16 cellular contexts compared by ENCODE assay signal in the genomic region with DNA sequence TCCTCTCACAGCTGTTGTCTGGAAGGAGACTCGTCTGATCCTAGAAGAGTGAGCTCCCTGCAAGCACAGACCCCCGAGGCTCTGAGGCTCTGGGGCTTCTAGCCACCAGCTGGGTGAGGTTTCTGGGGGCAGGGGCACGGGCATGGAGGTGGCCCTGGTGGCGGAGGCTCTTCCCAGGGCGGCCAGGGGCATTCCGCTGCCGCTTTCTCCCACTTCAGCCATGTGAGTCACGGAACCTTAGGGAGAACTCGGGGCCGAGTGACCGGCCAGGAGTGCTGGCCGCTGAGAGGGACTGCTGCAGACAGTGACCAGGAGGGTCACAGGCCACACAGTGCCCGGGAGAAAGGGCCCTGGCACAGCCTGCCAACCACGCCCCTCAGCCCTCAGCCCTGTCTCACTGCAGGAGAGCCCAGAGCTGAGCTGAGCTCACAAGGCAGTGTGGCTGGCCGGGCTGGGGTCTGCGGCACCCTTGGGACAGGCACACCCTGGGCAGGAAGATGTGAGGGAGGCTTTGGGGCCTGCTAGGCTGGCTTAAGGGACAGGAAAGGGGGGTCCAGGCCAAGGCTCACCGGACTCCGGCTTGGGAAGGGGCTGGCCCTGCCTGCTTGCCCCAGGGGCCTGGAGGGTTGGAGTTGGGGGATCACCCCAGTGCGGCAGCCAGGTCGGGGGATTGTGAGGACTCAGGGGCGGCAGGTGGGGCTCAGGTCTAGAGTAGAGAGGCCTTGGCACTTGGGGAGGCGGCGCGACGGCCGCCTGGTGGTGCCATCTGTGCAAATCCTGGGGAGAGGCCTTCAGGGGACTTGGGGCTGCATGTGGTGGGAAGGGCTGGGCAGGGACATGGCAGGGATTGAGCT. TPM values are rescaled to one million over a fixed set of nuclear protein-coding genes. Genes with fewer than 3 reads are reported as not detected.
DNase-seq lines count a peak whose midpoint lies in the region; ATAC-seq, FAIRE-seq and TF ChIP-seq lines count a peak whose summit lies in the region.
"Had no signal": no experiment of that assay in that cellular context is flagged by ENCODE, and none has a peak within 500 bp of the region (broad histone marks: within the 10 kb centered on the region; RNA-seq: fewer than 3 reads in every experiment).

No MANE protein-coding gene starts in this region.

- H2AK5ac ChIP-seq in H1 (ENCODE audit: low read depth, low read length): no peak overlapping the region

- no peak overlapping the region for H3K14ac ChIP-seq in H1 (ENCODE audit: insufficient read length)

- no peaks in the 10 kb centered on the region for H3K79me2 ChIP-seq in H1 (ENCODE audit: control insufficient read depth in 1 of 2, insufficient read depth in 2 of 2, low read length in 2 of 2)

- H3K56ac ChIP-seq in H1 (replicated peaks; ENCODE audit: insufficient read length, low read depth, low read length): no peak overlapping the region

- no peak overlapping the region for H2AFZ ChIP-seq in H1 (ENCODE audit: low read length)

- no peak for TF ChIP-seq EP300 in H1 (IDR thresholded peaks at IDR 0.05; ENCODE audit: borderline replicate concordance in 1 of 2, low read depth in 2 of 2, low read length in 2 of 2)

- H3K23ac ChIP-seq in H1 (ENCODE audit: insufficient read length): no peak overlapping the region

- FAIRE-seq in H1 (lab: Jason Lieb, UNC): no peak

- no peak for TF ChIP-seq POLR2A in H1 (IDR thresholded peaks at IDR 0.05; ENCODE audit: control extremely low read depth in 1 of 2, low read depth in 2 of 2, low read length in 2 of 2)

- H3K36me3 Mint-ChIP-seq in T-cell: no peaks in the 10 kb centered on the region

- no peaks in the 10 kb centered on the region for H3K36me3 ChIP-seq in NT2/D1 (ENCODE audit: insufficient read depth, insufficient read length, low read length)
- no peaks in the 10 kb centered on the region for H3K36me3 ChIP-seq in H1 (ENCODE audit: control insufficient read depth in 2 of 4, insufficient read depth in 4 of 4, low read length in 3 of 4)
- no peaks in the 10 kb centered on the region for H3K36me3 ChIP-seq in lower lobe of right lung
- no peaks in the 10 kb centered on the region for H3K36me3 ChIP-seq in psoas muscle (ENCODE audit: insufficient read depth in 1 of 2, low read depth in 1 of 2)
- H3K36me3 ChIP-seq: BLaER1 had no signal

- no peak overlapping the region for H3K4me3 Mint-ChIP-seq in T-cell
- H3K4me3 Mint-ChIP-seq: H9 had no signal

- peak overlapping the region; percentile 2 for H4K8ac ChIP-seq in H1 (ENCODE audit: extremely low read depth, insufficient read depth, low read length)

- H3K27me3 ChIP-seq in NT2/D1 (ENCODE audit: insufficient read depth, insufficient read length) (no peaks in the 10 kb centered on the region), H1 (replicated peaks in 1 of 4; ENCODE audit: control insufficient read depth in 3 of 4, extremely low read depth in 1 of 4, insufficient read depth in 3 of 4, low read length in 3 of 4) (no peaks in the 10 kb centered on the region), lower lobe of right lung (ENCODE audit: low read depth) (no peaks in the 10 kb centered on the region), psoas muscle (ENCODE audit: insufficient read depth in 3 of 3, low read length in 2 of 3) (no peaks in the 10 kb centered on the region)
- H3K27me3 ChIP-seq: BLaER1 had no signal

- H3K27me3 Mint-ChIP-seq in T-cell: no peaks in the 10 kb centered on the region

- H3K4ac ChIP-seq in H1 (replicated peaks; ENCODE audit: insufficient read length, low read depth, low read length): no peak overlapping the region

- CTCF ChIA-PET in H1 (lab: Charles Lee; ENCODE audit: partially characterized antibody) (interaction anchor here (1.0 kb wide), 1 partner anchor 1110 kb away, joined by 3 read pairs; no protein-coding TSS in a partner anchor), T-cell (lab: Charles Lee) (no interaction called here)

- H3K9me3 ChIP-seq in NT2/D1 (ENCODE audit: insufficient read depth, low read length) (no peaks in the 10 kb centered on the region), H1 (ENCODE audit: insufficient read depth in 2 of 2, low read depth in 1 of 2, low read length in 1 of 2) (no peaks in the 10 kb centered on the region), lower lobe of right lung (no peaks in the 10 kb centered on the region), psoas muscle (no peaks in the 10 kb centered on the region)
- H3K9me3 ChIP-seq: BLaER1 had no signal

- H2BK15ac ChIP-seq in H1 (ENCODE audit: low read length): no peak overlapping the region

- H2BK5ac ChIP-seq in H1 (ENCODE audit: low read depth, low read length): no peak overlapping the region

- H4K5ac ChIP-seq in H1 (ENCODE audit: insufficient read length, low read depth, low read length): no peak overlapping the region

- H3K27ac Mint-ChIP-seq in T-cell: no peak overlapping the region

- no peaks in the 10 kb centered on the region for H3K23me2 ChIP-seq in H1 (ENCODE audit: low read depth, low read length)

- H3K79me1 ChIP-seq in H1 (ENCODE audit: low read depth, low read length): no peaks in the 10 kb centered on the region

- H3K27ac ChIP-seq in H1 (ENCODE audit: low read depth, low read length) (no peak overlapping the region), lower lobe of right lung (no peak overlapping the region), psoas muscle (no peak overlapping the region)
- H3K27ac ChIP-seq: BLaER1 had no signal

- POLR2A ChIA-PET in H1 (lab: Charles Lee; ENCODE audit: partially characterized antibody): interaction anchor here (0.8 kb wide), 1 partner anchor 23 kb away, joined by 3 read pairs; no protein-coding TSS in a partner anchor
- POLR2A ChIA-PET in T-cell (lab: Charles Lee): no interaction called here

- H3K4me3 ChIP-seq in NT2/D1 (ENCODE audit: insufficient read length, low read depth) (no peak overlapping the region), H1 (ENCODE audit: extremely low read depth in 1 of 4, insufficient read depth in 2 of 4, low read depth in 3 of 4, low read length in 4 of 4) (no peak overlapping the region), lower lobe of right lung (no peak overlapping the region), psoas muscle (no peak overlapping the region)
- H3K4me3 ChIP-seq: BLaER1 had no signal

- no peak for TF ChIP-seq RAD21 in H1 (IDR thresholded peaks at IDR 0.05 in 1 of 2, conservative IDR thresholded peaks at IDR 0.05 in 1 of 2; ENCODE audit: low read depth in 2 of 2, low read length in 2 of 2)

- no peak for DNase-seq in NT2/D1 (ENCODE audit: low read depth, low spot score)
- no peak for DNase-seq in H1 (ENCODE audit: low read depth in 1 of 2, low spot score in 2 of 2)
- DNase-seq in lower lobe of right lung: peak; percentile 37
- DNase-seq in psoas muscle: peak; percentile 10 to 44
- DNase-seq in T-cell: no peak
- DNase-seq: DMS 273 treated with DMSO at 0.1 percent for 48 hours, H9, MM.1S, NCI-H1105, NCI-H1694 treated with DMSO at 0.1 percent for 48 hours, NCI-H345, NCI-H69, SHP77 had no signal

- peak in 1 of 2 donors; percentile 18 for ATAC-seq in lower lobe of right lung
- ATAC-seq in psoas muscle: no peak
- no peak for ATAC-seq in HG03378 (IDR thresholded peaks at IDR 0.05; ENCODE audit: unreplicated experiment)
- ATAC-seq in T-cell (replicated peaks in 1 of 4): no peak
- ATAC-seq in GM21576 (IDR thresholded peaks at IDR 0.05; ENCODE audit: unreplicated experiment): no peak

- H4K91ac ChIP-seq in H1 (replicated peaks; ENCODE audit: insufficient read length, low read length): no peak overlapping the region

- no peaks in the 10 kb centered on the region for H3K9me3 Mint-ChIP-seq in T-cell
- H3K9me3 Mint-ChIP-seq: H9 had no signal

- H3K4me2 ChIP-seq in H1 (ENCODE audit: insufficient read depth in 1 of 2, low read depth in 2 of 2, low read length in 2 of 2): no peak overlapping the region

- intact Hi-C loops in lower lobe of right lung (cut with DNase I): no loop called here
- intact Hi-C loops in psoas muscle (cut with DNase I): no loop called here

- H4K20me1 ChIP-seq in H1 (replicated peaks in 1 of 2; ENCODE audit: control insufficient read depth in 1 of 2, insufficient read depth in 2 of 2, low read length in 2 of 2): no peaks in the 10 kb centered on the region
- H4K20me1 ChIP-seq: BLaER1 had no signal

- H2BK12ac ChIP-seq in H1 (ENCODE audit: low read depth, low read length): no peak overlapping the region

- H3K18ac ChIP-seq in H1 (ENCODE audit: extremely low read depth, low read length): no peak overlapping the region

- no peak overlapping the region for H2BK20ac ChIP-seq in H1 (ENCODE audit: low read length)

- H3K4me1 ChIP-seq in NT2/D1 (ENCODE audit: insufficient read depth, insufficient read length) (peaks cover 2% of the 10 kb centered on the region), H1 (replicated peaks in 1 of 4; ENCODE audit: control insufficient read depth in 3 of 4, insufficient read depth in 4 of 4, low read length in 3 of 4) (no peaks in the 10 kb centered on the region; a peak in 1 of 7 replicates), lower lobe of right lung (no peaks in the 10 kb centered on the region), psoas muscle (no peaks in the 10 kb centered on the region)

- H3K4me1 Mint-ChIP-seq in T-cell: no peaks in the 10 kb centered on the region
- H3K4me1 Mint-ChIP-seq: H9 had no signal

- no peak overlapping the region for H2BK120ac ChIP-seq in H1 (replicated peaks; ENCODE audit: low read depth, low read length)

- H3K9ac ChIP-seq in NT2/D1 (ENCODE audit: insufficient read length, low read depth): peak overlapping the region; percentile 32
- H3K9ac ChIP-seq in H1 (replicated peaks in 1 of 4; ENCODE audit: extremely low read depth in 1 of 4, low read depth in 3 of 4, low read length in 3 of 4): 0 out of 7 replicates have a peak overlapping the region, but pooled peaks of 1 of the 4 experiments have one; percentile 22
- H3K9ac ChIP-seq: BLaER1 had no signal

- no peak for TF ChIP-seq CTCF in H1 (IDR thresholded peaks at IDR 0.05; ENCODE audit: control extremely low read depth in 1 of 3, insufficient read depth in 1 of 3, low read depth in 1 of 3, low read length in 3 of 3)
- no peak for TF ChIP-seq CTCF in lower lobe of right lung (IDR thresholded peaks at IDR 0.05)
- no peak for TF ChIP-seq CTCF in psoas muscle (IDR thresholded peaks at IDR 0.05)

- WGBS in H1 (ENCODE audit: extremely low coverage in 1 of 2, insufficient coverage in 1 of 2, insufficient read length in 1 of 2, insufficient replicate concordance in 2 of 2, low coverage in 1 of 2, low lambda C conversion rate in 2 of 2, missing lambda C conversion rate in 1 of 2), 2 experiments: 91% methylated on average over 14 of the region's 26 CpGs; no CpG with 5 or more reads in 1 of the 2 experiments
- WGBS in psoas muscle, 3 donors: 79 to 86% (median 86%) methylated on average over 25 to 26 of the region's 26 CpGs

RNA-seq across cellular contexts. Expression of a gene that starts 35.7 kb away (rescaled TPM):
- total RNA-seq in H1 (2021; fragmentation: NEBNext Ultra II Directional; extraction: Animal tissue kit (Norgen Biotek cat#: 25700)): 9.1 and 10.5 TPM in 2 replicates
- polyA plus RNA-seq in H1 (2011; rRNA removed): 5.0 and 7.6 TPM in 2 replicates
- polyA plus RNA-seq in H1 (2011; cell fraction: cytosol; rRNA removed): 6.9 TPM
- polyA plus RNA-seq in H1 (2011; cell fraction: nucleus; rRNA removed): 15.8 TPM
- 4.3 to 8.9 TPM (median 7.8 TPM) in 4 replicates for polyA plus RNA-seq in H1 (2012, experiment 1 of 2)
- polyA plus RNA-seq in H1 (2012, experiment 2 of 2): 2.9 TPM
- polyA plus RNA-seq in H1 (2013, experiment 1 of 2): 3.5 TPM
- polyA plus RNA-seq in H1 (2013, experiment 2 of 2): 3.7 TPM
- 9.2 and 11.9 TPM in 2 replicates for polyA minus RNA-seq in H1 (2011; rRNA and poly(A)+ RNA removed)
- 7.9 TPM for polyA minus RNA-seq in H1 (2011; cell fraction: cytosol; rRNA and poly(A)+ RNA removed)
- polyA minus RNA-seq in H1 (2011; cell fraction: nucleus; rRNA and poly(A)+ RNA removed): 14.4 TPM
- total RNA-seq in lower lobe of right lung: 13.4 TPM
- total RNA-seq in psoas muscle: 1 to 10 TPM; 3.6 to 6.3 (median 4.5) TPM
- polyA plus RNA-seq in psoas muscle: 1 to 10 TPM; 1.2 to 7.3 (median 3.1) TPM
- total RNA-seq in T-cell: 10 to 100 TPM in 3 of 5 donors, 1 to 10 TPM in 2; 8.2 to 17.5 (median 13.2) TPM

RNA-seq across cellular contexts. Expression of a gene that starts 36.0 kb away (rescaled TPM):
- 92.0 and 102 TPM in 2 replicates for total RNA-seq in H1 (2021; fragmentation: NEBNext Ultra II Directional; extraction: Animal tissue kit (Norgen Biotek cat#: 25700))
- polyA plus RNA-seq in H1 (2011; rRNA removed) (120 and 134 TPM in 2 replicates), psoas muscle (100 to 1,000 TPM in 1 of 3 donors, 10 to 100 TPM in 2; 68.8 to 119 (median 91.3) TPM)
- 93.7 TPM for polyA plus RNA-seq in H1 (2011; cell fraction: cytosol; rRNA removed)
- 63.8 TPM for polyA plus RNA-seq in H1 (2011; cell fraction: nucleus; rRNA removed)
- polyA plus RNA-seq in H1 (2012, experiment 1 of 2): 70.3 to 94.7 TPM (median 80.1 TPM) in 4 replicates
- polyA plus RNA-seq in H1 (2012, experiment 2 of 2): 37.7 TPM
- polyA plus RNA-seq in H1 (2013, experiment 1 of 2): 96.9 TPM
- 106 TPM for polyA plus RNA-seq in H1 (2013, experiment 2 of 2)
- polyA minus RNA-seq in H1 (2011; rRNA and poly(A)+ RNA removed): 133 and 151 TPM in 2 replicates
- 34.6 TPM for polyA minus RNA-seq in H1 (2011; cell fraction: cytosol; rRNA and poly(A)+ RNA removed)
- polyA minus RNA-seq in H1 (2011; cell fraction: nucleus; rRNA and poly(A)+ RNA removed): 20.3 TPM
- total RNA-seq in lower lobe of right lung (133 TPM), psoas muscle (10 to 100 TPM; 71.1 to 97.6 (median 86.7) TPM), T-cell (100 to 1,000 TPM in 3 of 5 donors, 10 to 100 TPM in 2; 84.3 to 129 (median 125) TPM)

RNA-seq across cellular contexts. Expression of a gene that starts 56.7 kb away (rescaled TPM):
- total RNA-seq in H1 (2021; fragmentation: NEBNext Ultra II Directional; extraction: Animal tissue kit (Norgen Biotek cat#: 25700)): 24.3 and 24.7 TPM in 2 replicates
- polyA plus RNA-seq in H1 (2011; rRNA removed): 26.9 and 37.3 TPM in 2 replicates
- polyA plus RNA-seq in H1 (2011; cell fraction: cytosol; rRNA removed): 29.9 TPM
- polyA plus RNA-seq in H1 (2011; cell fraction: nucleus; rRNA removed): 42.6 TPM
- polyA plus RNA-seq in H1 (2012, experiment 1 of 2): 16.5 to 25.6 TPM (median 24.1 TPM) in 4 replicates
- 26.0 TPM for polyA plus RNA-seq in H1 (2012, experiment 2 of 2)
- 13.3 TPM for polyA plus RNA-seq in H1 (2013, experiment 1 of 2)
- polyA plus RNA-seq in H1 (2013, experiment 2 of 2): 13.7 TPM
- 10.7 and 13.6 TPM in 2 replicates for polyA minus RNA-seq in H1 (2011; rRNA and poly(A)+ RNA removed)
- polyA minus RNA-seq in H1 (2011; cell fraction: cytosol; rRNA and poly(A)+ RNA removed): 19.8 TPM
- polyA minus RNA-seq in H1 (2011; cell fraction: nucleus; rRNA and poly(A)+ RNA removed): 22.3 TPM
- total RNA-seq in lower lobe of right lung: 12.4 TPM
- 10 to 100 TPM; 14.1 to 19.7 (median 17.1) TPM for total RNA-seq in psoas muscle
- 10 to 100 TPM; 12.6 to 18.4 (median 16.2) TPM for polyA plus RNA-seq in psoas muscle
- 10 to 100 TPM; 11.7 to 13.2 (median 12.2) TPM for total RNA-seq in T-cell

Comparison
In these comparisons a context has a peak if more than half of its experiments do, and no peak if none do; other contexts are left out.
1. DNase-seq: peak in lower lobe of right lung (single experiment) and psoas muscle (2 of 2); none in NT2/D1 (single experiment), H1 (0 of 2) and T-cell (0 of 34).